ENCODE assay signal across 8 cellular contexts in the genomic region with DNA sequence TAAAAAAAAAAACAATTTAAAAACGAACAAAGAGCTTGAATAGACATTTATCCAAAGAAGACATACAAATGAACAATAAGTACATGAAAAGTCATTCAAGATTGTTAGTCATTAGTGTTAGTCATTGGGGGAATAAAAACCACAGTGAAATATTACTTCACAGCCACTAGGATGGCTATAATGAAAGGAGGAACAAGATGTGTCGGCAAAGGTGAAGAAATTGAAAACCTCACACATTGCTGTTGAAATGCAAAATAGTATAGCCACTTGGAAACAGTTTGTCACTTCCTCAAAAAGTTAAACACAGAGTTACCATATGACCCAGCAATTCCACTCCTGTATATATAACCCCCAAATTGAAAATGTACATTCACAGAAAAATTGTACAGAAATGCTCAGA. TPM values are rescaled to one million over a fixed set of nuclear protein-coding genes. Genes with fewer than 3 reads are reported as not detected.
DNase-seq lines count a peak whose midpoint lies in the region; ATAC-seq and TF ChIP-seq lines count a peak whose summit lies in the region.

No MANE protein-coding gene starts in this region.

- no peak overlapping the region for H3K27ac Mint-ChIP-seq in neural progenitor cell

- WGBS in sigmoid colon, 2 donors = 56 to 86% methylated on average over 2 of the region's 2 CpGs

- peak; percentile 39 for DNase-seq in GM12865 (ENCODE audit: low read depth)
- DNase-seq in HS-5 (ENCODE audit: low read depth) = peak; percentile 24
- peak; percentile 41 for DNase-seq in epithelial cell of proximal tubule (ENCODE audit: low read depth)
- DNase-seq in sigmoid colon = no peak
- no peak for DNase-seq in neural progenitor cell (ENCODE audit: low spot score)
- no peak for DNase-seq in Ammon's horn (ENCODE audit: low spot score)
- DNase-seq in midbrain (lab: John Stamatoyannopoulos, UW) = no peak

- no peak for TF ChIP-seq POLR2A in sigmoid colon (IDR thresholded peaks at IDR 0.05)

- H3K27ac ChIP-seq in sigmoid colon (no peak overlapping the region), neural progenitor cell (no peak overlapping the region)

- ATAC-seq in GM21529 (IDR thresholded peaks at IDR 0.05; ENCODE audit: unreplicated experiment) = peak; percentile 96

- no peaks in the 10 kb centered on the region for H3K27me3 ChIP-seq in sigmoid colon
- H3K27me3 ChIP-seq in neural progenitor cell = no peaks in the 10 kb centered on the region

- H3K4me3 ChIP-seq in GM12865 (ENCODE audit: low read depth, low read length) (no peak overlapping the region), epithelial cell of proximal tubule (ENCODE audit: low read depth, low read length) (no peak overlapping the region), sigmoid colon (no peak overlapping the region), neural progenitor cell (no peak overlapping the region)

- no peaks in the 10 kb centered on the region for H3K79me2 ChIP-seq in neural progenitor cell (ENCODE audit: low read depth)

- H3K36me3 ChIP-seq in sigmoid colon = no peaks in the 10 kb centered on the region
- H3K36me3 ChIP-seq in neural progenitor cell = no peaks in the 10 kb centered on the region

- no peaks in the 10 kb centered on the region for H3K36me3 Mint-ChIP-seq in neural progenitor cell

- H3K27me3 Mint-ChIP-seq in neural progenitor cell (ENCODE audit: insufficient read depth, low read depth) = peaks cover 2% of the 10 kb centered on the region

- no peaks in the 10 kb centered on the region for H4K20me1 ChIP-seq in neural progenitor cell (ENCODE audit: low read depth)

- H3K4me1 ChIP-seq in sigmoid colon = no peaks in the 10 kb centered on the region
- H3K4me1 ChIP-seq in neural progenitor cell = peaks cover 9% of the 10 kb centered on the region

- no peak overlapping the region for H2AFZ ChIP-seq in neural progenitor cell (replicated peaks)

- no peaks in the 10 kb centered on the region for H3K9me3 Mint-ChIP-seq in neural progenitor cell

- intact Hi-C loops in sigmoid colon (cut with DNase I) = no loop called here

- H3F3A ChIP-seq in neural progenitor cell (ENCODE audit: low read depth) = no peaks in the 10 kb centered on the region

- no peak overlapping the region for H3K4me2 ChIP-seq in neural progenitor cell

- no peaks in the 10 kb centered on the region for H3K9me3 ChIP-seq in sigmoid colon
- H3K9me3 ChIP-seq in neural progenitor cell (ENCODE audit: low read depth) = no peaks in the 10 kb centered on the region

- TF ChIP-seq CTCF in GM12865 (IDR thresholded peaks at IDR 0.05; ENCODE audit: insufficient read depth, low read depth, low read length, missing control alignments) (no peak), epithelial cell of proximal tubule (conservative IDR thresholded peaks at IDR 0.05; ENCODE audit: low read depth, low read length) (no peak), sigmoid colon (IDR thresholded peaks at IDR 0.05) (no peak), neural progenitor cell (IDR thresholded peaks at IDR 0.05) (no peak)

- peaks cover 2% of the 10 kb centered on the region for H3K4me1 Mint-ChIP-seq in neural progenitor cell

- no peak overlapping the region for H3K4me3 Mint-ChIP-seq in neural progenitor cell

- TF ChIP-seq EP300 in sigmoid colon (IDR thresholded peaks at IDR 0.05) = no peak

- H3K9ac ChIP-seq in neural progenitor cell = no peak overlapping the region

RNA-seq across cellular contexts. Expression of gene SLC39A8, which starts 45.2 kb away (rescaled TPM):
- 6.6 and 18.9 TPM in 2 replicates for total RNA-seq in epithelial cell of proximal tubule
- total RNA-seq in sigmoid colon = 1 to 10 TPM; 3.2 to 7.7 (median 5.6) TPM
- 10 to 100 TPM; 18.0 to 44.5 (median 18.7) TPM for polyA plus RNA-seq in sigmoid colon
- 6.9 and 7.3 TPM in 2 replicates for total RNA-seq in neural progenitor cell (ENCODE audit: low replicate concordance)

Comparison
In these comparisons a context has a peak if more than half of its experiments do, and no peak if none do; other contexts are left out.
1. DNase-seq: peak in GM12865 (single experiment), HS-5 (single experiment) and epithelial cell of proximal tubule (single experiment); none in sigmoid colon (single experiment), neural progenitor cell (single experiment), Ammon's horn (single experiment) and midbrain (single experiment).